ENCODE assay signal across 22 cellular contexts in the genomic region with DNA sequence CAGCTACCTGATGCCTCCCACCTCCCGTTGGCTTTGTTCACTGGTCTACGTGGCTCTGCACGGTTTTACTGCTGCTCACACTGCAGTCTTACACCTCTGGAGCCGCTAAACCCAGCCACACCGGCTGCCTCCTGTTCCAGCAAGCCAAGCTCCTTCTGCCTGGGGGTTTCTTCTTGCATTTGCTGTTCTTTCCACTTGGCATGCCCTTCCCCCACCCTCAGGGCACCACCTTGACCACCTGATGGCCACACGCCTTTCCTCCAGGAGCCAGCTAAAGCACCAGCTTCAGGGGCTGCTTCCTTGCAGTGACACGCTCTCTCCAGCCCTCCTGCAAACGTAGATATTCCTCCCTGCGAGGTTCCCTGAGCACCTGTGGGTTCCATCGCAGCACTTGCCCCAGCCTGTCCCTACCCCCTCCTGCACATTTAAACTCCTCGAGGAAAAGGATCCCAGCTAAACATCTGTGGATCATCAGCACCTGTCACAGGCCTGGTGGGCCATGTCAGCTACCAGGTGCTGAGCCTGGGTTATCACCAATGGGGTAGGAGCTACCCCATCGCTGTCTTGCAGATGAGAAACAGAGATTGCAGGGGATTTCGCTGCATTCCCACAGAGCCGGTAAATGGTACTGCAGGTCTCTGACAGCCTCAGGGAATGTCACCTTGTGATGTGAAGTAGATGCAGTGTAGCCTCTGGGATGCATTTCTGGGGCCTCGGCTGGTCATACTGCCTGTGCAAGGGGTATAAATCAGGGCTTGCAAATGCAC.
DNase-seq lines count a peak whose midpoint lies in the region; ATAC-seq and TF ChIP-seq lines count a peak whose summit lies in the region.
"Had no signal": no experiment of that assay in that cellular context is flagged by ENCODE, and none has a peak within 500 bp of the region (broad histone marks: within the 10 kb centered on the region; RNA-seq: fewer than 3 reads in every experiment).

No MANE protein-coding gene starts in this region.

- H3K27ac ChIP-seq in ovary, result no peak overlapping the region
- H3K27ac ChIP-seq: BLaER1 had no signal

- no peak for TF ChIP-seq POLR2A in ovary (IDR thresholded peaks at IDR 0.05)

- H3K4me3 ChIP-seq in ovary, result no peak overlapping the region
- H3K4me3 ChIP-seq: BLaER1, HAP-1, MG63 had no signal

- ATAC-seq in natural killer cell treated with Interleukin-12 subunit alpha and Interleukin-12 subunit beta and Interleukin-15 and Interleukin-18, amount 100 ng/mL, for 72 hours, result no peak
- ATAC-seq in natural killer cell, result no peak
- no peak for ATAC-seq in T-helper 17 cell
- ATAC-seq: PC-3 had no signal

- H3K36me3 ChIP-seq in ovary, result no peaks in the 10 kb centered on the region
- H3K36me3 ChIP-seq: HAP-1, MG63 had no signal

- 80 to 89% (median 87%) methylated on average over 15 of the region's 15 CpGs for WGBS in ovary, 3 donors

- H3K4me1 Mint-ChIP-seq in natural killer cell treated with Interleukin-12 subunit alpha and Interleukin-12 subunit beta and Interleukin-15 and Interleukin-18, amount 100 ng/mL, for 72 hours (ENCODE audit: low read depth in 2 of 2), result peaks cover 0 to 4% of the 10 kb centered on the region in 2 donors
- H3K4me1 Mint-ChIP-seq in natural killer cell (peaks cover 0 to 8% of the 10 kb centered on the region in 2 donors), T-helper 17 cell (peaks cover 8% of the 10 kb centered on the region), type B pancreatic cell (ENCODE audit: unreplicated experiment) (peaks cover 17% of the 10 kb centered on the region)
- H3K4me1 Mint-ChIP-seq: CD4-positive, alpha-beta memory T cell had no signal

- no peaks in the 10 kb centered on the region for H3K27me3 ChIP-seq in ovary
- H3K27me3 ChIP-seq: BLaER1, MG63 had no signal

- H3K9me3 ChIP-seq in T-helper 17 cell (ENCODE audit: control insufficient read depth, low read length, poor library complexity, severe bottlenecking) (no peaks in the 10 kb centered on the region), ovary (no peaks in the 10 kb centered on the region)
- H3K9me3 ChIP-seq: BLaER1, HAP-1, MG63 had no signal

- TF ChIP-seq CTCF in natural killer cell (IDR thresholded peaks at IDR 0.05) (no peak), type B pancreatic cell (conservative IDR thresholded peaks at IDR 0.05) (no peak), ovary (IDR thresholded peaks at IDR 0.05) (no peak)

- intact Hi-C loops in natural killer cell (cut with micrococcal nuclease) (no loop called here), ovary (cut with DNase I) (no loop called here)

- no peaks in the 10 kb centered on the region for H3K4me1 ChIP-seq in ovary (ENCODE audit: insufficient read depth)
- H3K4me1 ChIP-seq: HAP-1 had no signal

- no peaks in the 10 kb centered on the region for H3K27me3 Mint-ChIP-seq in natural killer cell treated with Interleukin-12 subunit alpha and Interleukin-12 subunit beta and Interleukin-15 and Interleukin-18, amount 100 ng/mL, for 72 hours
- H3K27me3 Mint-ChIP-seq in natural killer cell (ENCODE audit: low read depth in 2 of 2), result no peaks in the 10 kb centered on the region
- H3K27me3 Mint-ChIP-seq in T-helper 17 cell, result no peaks in the 10 kb centered on the region
- no peaks in the 10 kb centered on the region for H3K27me3 Mint-ChIP-seq in type B pancreatic cell
- H3K27me3 Mint-ChIP-seq: CD4-positive, alpha-beta memory T cell had no signal

- H3K4me3 Mint-ChIP-seq in natural killer cell treated with Interleukin-12 subunit alpha and Interleukin-12 subunit beta and Interleukin-15 and Interleukin-18, amount 100 ng/mL, for 72 hours, result no peak overlapping the region
- no peak overlapping the region for H3K4me3 Mint-ChIP-seq in natural killer cell
- peak overlapping the region; percentile 31 for H3K4me3 Mint-ChIP-seq in T-helper 17 cell
- H3K4me3 Mint-ChIP-seq in type B pancreatic cell, result no peak overlapping the region
- H3K4me3 Mint-ChIP-seq: CD4-positive, alpha-beta memory T cell had no signal

- no peaks in the 10 kb centered on the region for H3K9me3 Mint-ChIP-seq in natural killer cell treated with Interleukin-12 subunit alpha and Interleukin-12 subunit beta and Interleukin-15 and Interleukin-18, amount 100 ng/mL, for 72 hours
- H3K9me3 Mint-ChIP-seq in natural killer cell, result no peaks in the 10 kb centered on the region
- no peaks in the 10 kb centered on the region for H3K9me3 Mint-ChIP-seq in type B pancreatic cell

- peak; percentile 51 for DNase-seq in natural killer cell treated with Interleukin-12 subunit alpha and Interleukin-12 subunit beta and Interleukin-15 and Interleukin-18, amount 100 ng/mL, for 72 hours (ENCODE audit: low spot score)
- DNase-seq in natural killer cell (no peak), T-helper 17 cell (no peak), left kidney (ENCODE audit: low read depth, low spot score) (peak; percentile 69), type B pancreatic cell (ENCODE audit: extremely low spot score, unreplicated experiment) (no peak), ovary (no peak), EL (no peak), cerebellar cortex (ENCODE audit: low spot score) (no peak)
- DNase-seq: CD4-positive, alpha-beta memory T cell; DMS53; Kasumi-1; MG63; NCI-H1092; NCI-H1436 treated with DMSO at 0.1 percent for 48 hours; NCI-H2081; NCI-H226; NCI-H524; NCI-H82; PC-3; RPMI8226 had no signal

- TF ChIP-seq EP300 in ovary (IDR thresholded peaks at IDR 0.05), result no peak

- H3K27ac Mint-ChIP-seq in natural killer cell treated with Interleukin-12 subunit alpha and Interleukin-12 subunit beta and Interleukin-15 and Interleukin-18, amount 100 ng/mL, for 72 hours, result no peak overlapping the region
- no peak overlapping the region for H3K27ac Mint-ChIP-seq in natural killer cell
- peak overlapping the region; percentile 75 for H3K27ac Mint-ChIP-seq in T-helper 17 cell
- H3K27ac Mint-ChIP-seq in type B pancreatic cell, result peak overlapping the region; percentile 82

- H3K36me3 Mint-ChIP-seq in natural killer cell treated with Interleukin-12 subunit alpha and Interleukin-12 subunit beta and Interleukin-15 and Interleukin-18, amount 100 ng/mL, for 72 hours, result no peaks in the 10 kb centered on the region
- H3K36me3 Mint-ChIP-seq in natural killer cell (no peaks in the 10 kb centered on the region), T-helper 17 cell (ENCODE audit: low read depth) (peaks cover 7% of the 10 kb centered on the region), type B pancreatic cell (no peaks in the 10 kb centered on the region)

Comparison
In these comparisons a context has a peak if more than half of its experiments do, and no peak if none do; other contexts are left out.
1. DNase-seq: peak in natural killer cell treated with Interleukin-12 subunit alpha and Interleukin-12 subunit beta and Interleukin-15 and Interleukin-18, amount 100 ng/mL, for 72 hours (single experiment) and left kidney (single experiment); none in natural killer cell (single experiment), T-helper 17 cell (0 of 3), type B pancreatic cell (single experiment), ovary (0 of 5), EL (single experiment) and cerebellar cortex (single experiment).
2. H3K27ac Mint-ChIP-seq: peak in T-helper 17 cell (single experiment) and type B pancreatic cell (single experiment); none in natural killer cell treated with Interleukin-12 subunit alpha and Interleukin-12 subunit beta and Interleukin-15 and Interleukin-18, amount 100 ng/mL, for 72 hours (0 of 2) and natural killer cell (0 of 2).